Comparison of ENCODE assay signal across 35 cellular contexts in genomic region chr5:153209016-153209415, GRCh38.
"Had no signal": no experiment of that assay in that cellular context is flagged by ENCODE, and none has a peak within 500 bp of the region (broad histone marks: within the 10 kb centered on the region; RNA-seq: fewer than 3 reads in every experiment).

No MANE protein-coding gene starts in this region.

- H3K4me3 ChIP-seq: ascending aorta, SJSA1 had no signal

- H3K4me1 Mint-ChIP-seq: activated naive CD8-positive, alpha-beta T cell treated with anti-CD3 and anti-CD28 coated beads, Interleukin-2, amount 50 U/mL, for 24 hours had no signal

- DNase-seq: activated CD4-positive, alpha-beta memory T cell treated with anti-CD3 and anti-CD28 coated beads for 36 hours; activated CD4-positive, alpha-beta T cell treated with anti-CD3 and anti-CD28 coated beads for 4 hours; activated CD4-positive, alpha-beta T cell treated with anti-CD3 and anti-CD28 coated beads, Interleukin-2, amount 50 U/mL, for 1 hour; activated CD8-positive, alpha-beta memory T cell treated with anti-CD3 and anti-CD28 coated beads, Interleukin-2, amount 50 U/mL, for 4 hours; activated gamma-delta T cell treated with Interleukin-2 at 50 U/mL for 16 hours; activated naive CD4-positive, alpha-beta T cell treated with anti-CD3 and anti-CD28 coated beads for 36 hours; activated naive CD8-positive, alpha-beta T cell treated with anti-CD3 and anti-CD28 coated beads, Interleukin-2, amount 50 U/mL, for 24 hours; activated T-cell treated with anti-CD3 and anti-CD28 coated beads for 4 hours; activated T-cell treated with anti-CD3 and anti-CD28 coated beads, Interleukin-2, amount 50 U/mL, for 4 hours; amniotic stem cell; caudate nucleus; cerebellar nuclear complex; NCI-H1092 treated with DMSO at 0.1 percent for 48 hours; NCI-H1417; NCI-H146; NCI-H187; NCI-H2029 treated with DMSO at 0.1 percent for 48 hours; NCI-H2107; NCI-H2171 treated with DMSO at 0.1 percent for 48 hours; NCI-H2227 treated with DMSO at 0.1 percent for 48 hours; NCI-H446; NCI-H510A treated with DMSO at 0.1 percent for 48 hours; NCI-H526 treated with DMSO at 0.1 percent for 48 hours; NCI-H82; SHP77 treated with DMSO at 0.1 percent for 48 hours; SK-N-SH had no signal

- ATAC-seq: activated CD4-positive, CD25-positive, alpha-beta regulatory T cell treated with anti-CD3 and anti-CD28 coated beads, Interleukin-2, amount 50 U/mL, for 24 hours; activated naive CD4-positive, alpha-beta T cell treated with anti-CD3 and anti-CD28 coated beads, Interleukin-2, amount 50 U/mL, for 72 hours; activated naive CD8-positive, alpha-beta T cell treated with anti-CD3 and anti-CD28 coated beads, Interleukin-2, amount 50 U/mL, for 24 hours; activated T-cell treated with anti-CD3 and anti-CD28 coated beads, Interleukin-2, amount 50 U/mL, for 4 hours; Panc1; WTC11 had no signal

- H3K4me3 Mint-ChIP-seq: activated CD4-positive, alpha-beta memory T cell treated with anti-CD3 and anti-CD28 coated beads for 36 hours; activated naive CD4-positive, alpha-beta T cell treated with anti-CD3 and anti-CD28 coated beads for 36 hours; activated naive CD8-positive, alpha-beta T cell treated with anti-CD3 and anti-CD28 coated beads, Interleukin-2, amount 50 U/mL, for 24 hours; activated T-cell treated with anti-CD3 and anti-CD28 coated beads, Interleukin-2, amount 50 U/mL, for 4 hours; activated T-helper 1 cell treated with anti-CD3 and anti-CD28 coated beads, Interleukin-12 subunit alpha, Interleukin-12 subunit beta, Interleukin-2, Interleukin-4 antibody, amounts not matched to agents 30 ng/mL and 10 ng/mL and 1 ng/mL, durations not matched to agents 14 hours and 24 hours and 36 hours; T-helper 1 cell treated with Interleukin-12 subunit alpha and Interleukin-12 subunit beta and Interleukin-4 antibody, amounts not matched to agents 30 μg/mL and 1 μg/mL, for 36 hours; T-helper 2 cell treated with Interferon-gamma antibody and Interleukin-4, amounts not matched to agents 5 μg/mL and 100 μg/mL, for 36 hours; WTC11 had no signal

- H3K27ac ChIP-seq: ascending aorta, SJSA1 had no signal

- H3K27ac Mint-ChIP-seq: activated CD4-positive, alpha-beta memory T cell treated with anti-CD3 and anti-CD28 coated beads for 36 hours; activated naive CD4-positive, alpha-beta T cell treated with anti-CD3 and anti-CD28 coated beads for 36 hours; activated naive CD4-positive, alpha-beta T cell treated with anti-CD3 and anti-CD28 coated beads, Interleukin-2, amount 50 U/mL, for 72 hours; activated naive CD8-positive, alpha-beta T cell treated with anti-CD3 and anti-CD28 coated beads, Interleukin-2, amount 50 U/mL, for 24 hours; activated T-helper 1 cell treated with anti-CD3 and anti-CD28 coated beads, Interleukin-12 subunit alpha, Interleukin-12 subunit beta, Interleukin-2, Interleukin-4 antibody, amounts not matched to agents 30 ng/mL and 10 ng/mL and 1 ng/mL, durations not matched to agents 14 hours and 24 hours and 36 hours; T-helper 1 cell treated with Interleukin-12 subunit alpha and Interleukin-12 subunit beta and Interleukin-4 antibody, amounts not matched to agents 30 μg/mL and 1 μg/mL, for 36 hours; T-helper 2 cell treated with Interferon-gamma antibody and Interleukin-4, amounts not matched to agents 5 μg/mL and 100 μg/mL, for 36 hours; WTC11 had no signal

- H3K36me3 ChIP-seq: ascending aorta, SJSA1 had no signal

- H3K9me3 ChIP-seq: ascending aorta, SJSA1, SK-N-SH had no signal

- H3K36me3 Mint-ChIP-seq: activated CD4-positive, alpha-beta memory T cell treated with anti-CD3 and anti-CD28 coated beads for 36 hours; activated naive CD4-positive, alpha-beta T cell treated with anti-CD3 and anti-CD28 coated beads, Interleukin-2, amount 50 U/mL, for 72 hours; WTC11 had no signal

- H3K27me3 ChIP-seq: ascending aorta, SJSA1 had no signal

- H3K4me1 ChIP-seq: ascending aorta, SJSA1 had no signal

- H3K9me3 Mint-ChIP-seq: activated naive CD4-positive, alpha-beta T cell treated with anti-CD3 and anti-CD28 coated beads for 36 hours; WTC11 had no signal

- H3K27me3 Mint-ChIP-seq: activated CD4-positive, alpha-beta memory T cell treated with anti-CD3 and anti-CD28 coated beads for 36 hours; activated naive CD8-positive, alpha-beta T cell treated with anti-CD3 and anti-CD28 coated beads, Interleukin-2, amount 50 U/mL, for 24 hours had no signal
